In genomic region chr16:20676268-20676828, GRCh38 we compare ENCODE assay signal across 9 cellular contexts. TPM values are rescaled to one million over a fixed set of nuclear protein-coding genes. Genes with fewer than 3 reads are reported as not detected.
DNase-seq lines count a peak whose midpoint lies in the region; FAIRE-seq and TF ChIP-seq lines count a peak whose summit lies in the region.
"Had no signal": no experiment of that assay in that cellular context is flagged by ENCODE, and none has a peak within 500 bp of the region (broad histone marks: within the 10 kb centered on the region; RNA-seq: fewer than 3 reads in every experiment).

No MANE protein-coding gene starts in this region.

- FAIRE-seq in keratinocyte (lab: Jason Lieb, UNC): no peak

- H3K9me3 ChIP-seq in keratinocyte (ENCODE audit: control insufficient read depth, low read depth, low read length) (no peaks in the 10 kb centered on the region), testis (no peaks in the 10 kb centered on the region), A673 (ENCODE audit: low read depth, low read length, poor library complexity, severe bottlenecking) (no peaks in the 10 kb centered on the region)

- no peaks in the 10 kb centered on the region for H3K9me1 ChIP-seq in keratinocyte (ENCODE audit: control insufficient read depth, extremely low read depth, insufficient read depth, low read length)

- WGBS in testis, 2 donors: 19 to 29% methylated on average over 4 of the region's 4 CpGs

- dilution Hi-C loops in keratinocyte (cut with MboI; ENCODE audit: extremely low pct_ligation_motif_present, low sequenced_read_pairs): no loop called here

- POLR2A ChIA-PET in A673 (lab: Charles Lee; ENCODE audit: low non-redundant PET): interaction anchor here (0.6 kb wide), 1 partner anchor 87 kb away, joined by 3 read pairs; no protein-coding TSS in a partner anchor

- H3K4me2 ChIP-seq in keratinocyte (ENCODE audit: control insufficient read depth, extremely low read depth, insufficient read depth, low read depth, low read length): peak overlapping the region; percentile 91

- H3K4me3 ChIP-seq in keratinocyte (ENCODE audit: control insufficient read depth in 2 of 3, extremely low read depth in 1 of 3, insufficient read depth in 2 of 3, low read depth in 1 of 3, low read length in 3 of 3): peak overlapping the region; percentile 23 to 77 (median 70)
- peak overlapping the region; percentile 54 to 70 for H3K4me3 ChIP-seq in testis
- no peak overlapping the region for H3K4me3 ChIP-seq in A673 (ENCODE audit: low read depth, low read length, poor library complexity, severe bottlenecking)

- H3K79me2 ChIP-seq in keratinocyte (ENCODE audit: control insufficient read depth, insufficient read depth, low read length): no peaks in the 10 kb centered on the region

- peak overlapping the region; percentile 60 for H3K9ac ChIP-seq in keratinocyte (ENCODE audit: control insufficient read depth, extremely low read depth, insufficient read depth, low read length)

- no peaks in the 10 kb centered on the region for H3K36me3 Mint-ChIP-seq in activated CD4-positive, alpha-beta T cell treated with anti-CD3 and anti-CD28 coated beads, Interleukin-2, amount 10 ng/mL, durations not matched to agents 24 days and 14 days (ENCODE audit: low read depth)

- TF ChIP-seq CTCF in VCaP (conservative IDR thresholded peaks at IDR 0.05): no peak
- no peak for TF ChIP-seq CTCF in keratinocyte (optimal IDR thresholded peaks at IDR 0.05 in 1 of 3, IDR thresholded peaks at IDR 0.05 in 1 of 3, conservative IDR thresholded peaks at IDR 0.05 in 1 of 3; ENCODE audit: extremely low read depth in 1 of 3, insufficient read depth in 2 of 3, low read length in 3 of 3)
- TF ChIP-seq CTCF in testis (IDR thresholded peaks at IDR 0.05): no peak
- TF ChIP-seq CTCF in A673 (conservative IDR thresholded peaks at IDR 0.05; ENCODE audit: low read depth, low read length): no peak

- no peaks in the 10 kb centered on the region for H4K20me1 ChIP-seq in keratinocyte (ENCODE audit: control insufficient read depth, extremely low read depth, insufficient read depth, low read length)

- peak overlapping the region; percentile 81 for H3K4me3 Mint-ChIP-seq in activated CD4-positive, alpha-beta T cell treated with anti-CD3 and anti-CD28 coated beads, Interleukin-2, amount 10 ng/mL, durations not matched to agents 24 days and 14 days

- intact Hi-C loops in activated CD4-positive, alpha-beta T cell treated with anti-CD3 and anti-CD28 coated beads, Interleukin-2, amount 10 ng/mL, durations not matched to agents 24 days and 14 days (cut with micrococcal nuclease): no loop called here
- intact Hi-C loops in testis (cut with DNase I; ENCODE audit: low total_unique reads): no loop called here
- intact Hi-C loops in A673 (cut with micrococcal nuclease; ENCODE audit: unreplicated experiment): no loop called here

- no peaks in the 10 kb centered on the region for H3K9me3 Mint-ChIP-seq in activated CD4-positive, alpha-beta T cell treated with anti-CD3 and anti-CD28 coated beads, Interleukin-2, amount 10 ng/mL, durations not matched to agents 24 days and 14 days

- H3K4me1 Mint-ChIP-seq in activated CD4-positive, alpha-beta T cell treated with anti-CD3 and anti-CD28 coated beads, Interleukin-2, amount 10 ng/mL, durations not matched to agents 24 days and 14 days: peaks cover 23% of the 10 kb centered on the region

- peak overlapping the region; percentile 68 for H3K27ac ChIP-seq in VCaP
- peak overlapping the region; percentile 57 for H3K27ac ChIP-seq in keratinocyte (ENCODE audit: control insufficient read depth, insufficient read depth, low read length)
- H3K27ac ChIP-seq in testis: peak overlapping the region; percentile 86 to 91
- H3K27ac ChIP-seq in A673 (ENCODE audit: low read depth, low read length, poor library complexity, severe bottlenecking): no peak overlapping the region

- no peak overlapping the region for H3K27ac Mint-ChIP-seq in activated CD4-positive, alpha-beta T cell treated with anti-CD3 and anti-CD28 coated beads, Interleukin-2, amount 10 ng/mL, durations not matched to agents 24 days and 14 days

- BruUV-seq in A673 (replicated peaks; lab: Mats Ljungman, UMichigan): no TSS peak

- CTCF ChIA-PET in A673 (lab: Charles Lee): no interaction called here

- no peak for DNase-seq in activated CD4-positive, alpha-beta T cell treated with anti-CD3 and anti-CD28 coated beads, Interleukin-2, amount 10 ng/mL, durations not matched to agents 24 days and 14 days
- DNase-seq in activated CD4-positive, alpha-beta T cell treated with anti-CD3 and anti-CD28 coated beads for 4 hours: no peak
- no peak for DNase-seq in keratinocyte (ENCODE audit: low read depth, low spot score)
- peak; percentile 39 for DNase-seq in testis
- DNase-seq in NK-92 (lab: John Stamatoyannopoulos, UW; ENCODE audit: unreplicated experiment): no peak
- no peak for DNase-seq in A673 (ENCODE audit: low spot score)
- DNase-seq in ureter (ENCODE audit: low spot score): no peak

- TF ChIP-seq POLR2A in testis (IDR thresholded peaks at IDR 0.05): no peak

- H3K27me3 Mint-ChIP-seq in activated CD4-positive, alpha-beta T cell treated with anti-CD3 and anti-CD28 coated beads, Interleukin-2, amount 10 ng/mL, durations not matched to agents 24 days and 14 days: no peaks in the 10 kb centered on the region

- H3K4me1 ChIP-seq in keratinocyte (ENCODE audit: control insufficient read depth, extremely low read depth, insufficient read depth, low read length) (peaks cover 18% of the 10 kb centered on the region), testis (peaks cover 21% of the 10 kb centered on the region), A673 (ENCODE audit: insufficient read depth, low read length, poor library complexity, severe bottlenecking) (no peaks in the 10 kb centered on the region)

- H3K27me3 ChIP-seq in keratinocyte (ENCODE audit: control insufficient read depth, extremely low read depth, insufficient read depth, low read length): peaks cover 2% of the 10 kb centered on the region
- no peaks in the 10 kb centered on the region for H3K27me3 ChIP-seq in testis
- H3K27me3 ChIP-seq in A673 (replicated peaks; ENCODE audit: insufficient read depth, low read depth, low read length, poor library complexity): no peaks in the 10 kb centered on the region

- H3K36me3 ChIP-seq in keratinocyte (ENCODE audit: control insufficient read depth in 2 of 2, extremely low read depth in 1 of 2, insufficient read depth in 2 of 2, low read length in 2 of 2) (no peaks in the 10 kb centered on the region), testis (ENCODE audit: low read depth, missing control alignments) (no peaks in the 10 kb centered on the region), A673 (ENCODE audit: insufficient read depth, low read length, poor library complexity, severe bottlenecking) (no peaks in the 10 kb centered on the region)

- H2AFZ ChIP-seq in keratinocyte (ENCODE audit: control insufficient read depth, low read length): peak overlapping the region; percentile 93

RNA-seq across cellular contexts. Expression of gene ACSM1, which starts 21.1 kb away (rescaled TPM):
- not detected in 2 replicates for total RNA-seq in activated CD4-positive, alpha-beta T cell treated with anti-CD3 and anti-CD28 coated beads, Interleukin-2, amount 10 ng/mL, durations not matched to agents 24 days and 14 days
- 0.54 to 1.4 TPM (median 0.63 TPM) in 3 replicates for polyA plus RNA-seq in keratinocyte
- not detected for polyA plus RNA-seq in keratinocyte (2011; ENCODE audit: low read depth)
- 0.42 and 0.58 TPM in 2 replicates for polyA plus RNA-seq in keratinocyte (2011; cell fraction: cytosol; rRNA removed)
- 0.48 and 0.59 TPM in 2 replicates for polyA plus RNA-seq in keratinocyte (2011; cell fraction: nucleus; rRNA removed)
- polyA plus RNA-seq in keratinocyte (2012; ENCODE audit: low replicate concordance): 0.30 and 0.33 TPM in 2 replicates
- 0.13 to 1.1 TPM in 2 of 3 replicates, not detected in the other for polyA minus RNA-seq in keratinocyte
- polyA minus RNA-seq in keratinocyte (2011; cell fraction: cytosol; rRNA and poly(A)+ RNA removed): not detected
- polyA minus RNA-seq in keratinocyte (2011; cell fraction: nucleus; rRNA and poly(A)+ RNA removed): 0.32 TPM in 1 of 2 replicates, not detected in the other
- total RNA-seq in testis: 10 to 100 TPM in 1 of 2 donors, 1 to 10 TPM in 1; 8.7 to 10.4 TPM
- 7.0 TPM for polyA plus RNA-seq in testis (ENCODE audit: insufficient read depth, low read depth, low replicate concordance)
- total RNA-seq in A673 (2021): not detected in 2 replicates
- total RNA-seq in ureter: 1.4 TPM
- total RNA-seq: temporal lobe had no signal
